Comparison of ENCODE assay signal across 8 cellular contexts in the genomic region with DNA sequence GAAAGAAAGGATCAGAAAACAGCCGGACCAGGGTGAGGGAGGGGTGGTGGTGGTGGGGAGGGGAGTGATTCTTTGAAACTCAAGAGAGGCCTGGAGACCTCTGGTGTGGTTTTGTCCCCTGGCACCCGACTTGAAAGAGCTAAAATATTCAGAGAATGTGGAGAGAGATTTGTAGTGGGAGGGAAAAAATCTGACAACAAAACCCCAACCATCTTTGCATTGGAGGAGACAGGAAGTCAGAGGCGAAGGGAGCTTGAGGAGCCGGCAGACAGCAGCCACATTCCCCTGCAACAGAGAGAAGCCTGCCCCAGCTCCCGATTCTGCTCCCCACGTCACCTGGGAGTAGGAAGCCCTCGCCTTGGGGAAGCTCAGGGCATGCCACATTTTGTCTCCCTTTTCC.
DNase-seq lines count a peak whose midpoint lies in the region; ATAC-seq and TF ChIP-seq lines count a peak whose summit lies in the region.

No MANE protein-coding gene starts in this region.

- H2AFZ ChIP-seq in H9 (ENCODE audit: low read length): no peak overlapping the region

- H2BK20ac ChIP-seq in H9 (ENCODE audit: low read depth, low read length, poor library complexity, severe bottlenecking): no peak overlapping the region

- H3K79me1 ChIP-seq in H9 (ENCODE audit: insufficient read depth, low read depth, low read length, poor library complexity, severe bottlenecking) (no peaks in the 10 kb centered on the region), mesendoderm (ENCODE audit: low read length) (peaks cover 3% of the 10 kb centered on the region)

- no peaks in the 10 kb centered on the region for H3K36me3 ChIP-seq in mesendoderm (ENCODE audit: control insufficient read depth, insufficient read depth, low read length)

- H2BK120ac ChIP-seq in H9 (ENCODE audit: low read depth, low read length, poor library complexity, severe bottlenecking): no peak overlapping the region
- peak overlapping the region; percentile 32 for H2BK120ac ChIP-seq in mesendoderm (ENCODE audit: low read depth, low read length)

- no peaks in the 10 kb centered on the region for H3K36me3 Mint-ChIP-seq in H9 (ENCODE audit: insufficient read depth in 1 of 3, low read depth in 3 of 3)

- no peak for TF ChIP-seq CTCF in H9 (conservative IDR thresholded peaks at IDR 0.05)

- no peak overlapping the region for H2BK12ac ChIP-seq in H9 (ENCODE audit: insufficient read length, low read depth, low read length)

- H2BK15ac ChIP-seq in H9 (ENCODE audit: low read depth, low read length) (no peak overlapping the region), mesendoderm (replicated peaks; ENCODE audit: low read depth) (no peak overlapping the region)

- H2AK5ac ChIP-seq in H9 (ENCODE audit: insufficient read length, low read length): no peak overlapping the region
- no peak overlapping the region for H2AK5ac ChIP-seq in mesendoderm (ENCODE audit: low read length)

- no peak overlapping the region for H3K4me2 ChIP-seq in H9 (ENCODE audit: insufficient read depth, insufficient read length, low read length)
- H3K4me2 ChIP-seq in mesendoderm (ENCODE audit: low read length): no peak overlapping the region

- WGBS in H9 (ENCODE audit: extremely low coverage, insufficient read length, low lambda C conversion rate): no CpG with 5 or more reads among the region's 7 CpGs
- WGBS in mesendoderm (ENCODE audit: extremely low coverage, insufficient coverage, low lambda C conversion rate): no CpG with 5 or more reads among the region's 7 CpGs

- no peak overlapping the region for H3K56ac ChIP-seq in H9 (ENCODE audit: insufficient read length, low read depth, low read length)
- H3K56ac ChIP-seq in mesendoderm (ENCODE audit: low read length): peak overlapping the region; percentile 84

- H3K14ac ChIP-seq in H9 (ENCODE audit: insufficient read depth, low read length): no peak overlapping the region; the same call in 1 of the 2 replicates

- no peak overlapping the region for H3K4me3 ChIP-seq in mesendoderm (ENCODE audit: low read length)

- peaks cover 0 to 3% of the 10 kb centered on the region in 2 experiments; a peak in 1 of 5 replicates for H3K9me3 Mint-ChIP-seq in H9

- DNase-seq in AG08396 (ENCODE audit: low spot score): peak; percentile 38
- peak; percentile 77 for DNase-seq in H9
- peak; percentile 98 for DNase-seq in mesendoderm
- no peak for DNase-seq in stimulated activated CD4-positive, alpha-beta T cell treated with anti-CD3 and anti-CD28 coated beads, Interleukin-2, amount 100 ng/mL, for 24 hours
- no peak for DNase-seq in middle frontal gyrus (ENCODE audit: extremely low spot score, low spot score)

- no peak for ATAC-seq in GM21619 (IDR thresholded peaks at IDR 0.05; ENCODE audit: unreplicated experiment)
- no peak for ATAC-seq in HG03442 (IDR thresholded peaks at IDR 0.05; ENCODE audit: unreplicated experiment)

- H3K79me2 ChIP-seq in H9 (ENCODE audit: insufficient read depth, low read length) (no peaks in the 10 kb centered on the region), mesendoderm (ENCODE audit: control insufficient read depth, insufficient read depth, low read length) (no peaks in the 10 kb centered on the region)

- H3K27ac Mint-ChIP-seq in H9: peak overlapping the region; percentile 83 to 92 (median 88); a peak in 6 of 7 replicates

- H3K9me3 ChIP-seq in H9 (ENCODE audit: control insufficient read depth, low read depth, low read length): no peaks in the 10 kb centered on the region

- H4K91ac ChIP-seq in H9 (ENCODE audit: insufficient read length, low read depth, low read length): no peak overlapping the region

- H3K9ac ChIP-seq in H9 (ENCODE audit: extremely low read depth, insufficient read length, low read length) (no peak overlapping the region), mesendoderm (ENCODE audit: low read length) (peak overlapping the region; percentile 28)

- no peak overlapping the region for H4K5ac ChIP-seq in H9 (ENCODE audit: insufficient read length, low read depth, low read length)
- no peak overlapping the region for H4K5ac ChIP-seq in mesendoderm (ENCODE audit: low read length)

- H3K4me3 Mint-ChIP-seq in H9: peak overlapping the region; percentile 29 to 59; a peak in 2 of 5 replicates

- H3K27me3 ChIP-seq in H9 (ENCODE audit: insufficient read depth, low read length) (no peaks in the 10 kb centered on the region), mesendoderm (ENCODE audit: insufficient read depth, low read length, poor library complexity) (no peaks in the 10 kb centered on the region)

- H3K4me1 ChIP-seq in H9 (ENCODE audit: insufficient read depth, low read length) (peaks cover 16% of the 10 kb centered on the region; the same call in 1 of the 2 replicates), mesendoderm (ENCODE audit: control insufficient read depth, low read depth, low read length) (peaks cover 17% of the 10 kb centered on the region)

- H3K18ac ChIP-seq in H9 (ENCODE audit: insufficient read length, low read depth, low read length) (peak overlapping the region; percentile 55), mesendoderm (ENCODE audit: low read length) (peak overlapping the region; percentile 72)

- H3K27me3 Mint-ChIP-seq in H9 (ENCODE audit: low read depth): peaks cover 2% of the 10 kb centered on the region

- no peak overlapping the region for H3T11ph ChIP-seq in H9 (ENCODE audit: low read length)

- no peaks in the 10 kb centered on the region for H4K20me1 ChIP-seq in H9 (ENCODE audit: control insufficient read depth, insufficient read depth, insufficient read length)

- peaks cover 62 to 72% of the 10 kb centered on the region in 2 experiments for H3K4me1 Mint-ChIP-seq in H9

- H3K4ac ChIP-seq in H9 (ENCODE audit: low read depth, low read length) (no peak overlapping the region), mesendoderm (ENCODE audit: low read depth, low read length) (peak overlapping the region; percentile 19)

- no peak overlapping the region for H2BK5ac ChIP-seq in H9 (ENCODE audit: insufficient read length, low read length)
- peak overlapping the region; percentile 76 for H2BK5ac ChIP-seq in mesendoderm (ENCODE audit: low read length)

- H3K23ac ChIP-seq in H9 (ENCODE audit: insufficient read length, low read depth, low read length) (no peak overlapping the region), mesendoderm (ENCODE audit: low read length) (no peak overlapping the region)

- no peak overlapping the region for H4K8ac ChIP-seq in H9 (replicated peaks; ENCODE audit: insufficient read length, low read depth, low read length)
- no peak overlapping the region for H4K8ac ChIP-seq in mesendoderm (ENCODE audit: low read depth, low read length)

- H3K27ac ChIP-seq in H9 (ENCODE audit: insufficient read length, low read depth, low read length) (peak overlapping the region; percentile 10), angular gyrus (ENCODE audit: low read depth, low read length) (peak overlapping the region; percentile 83), mesendoderm (ENCODE audit: low read depth, low read length) (peak overlapping the region; percentile 85)

- no peaks in the 10 kb centered on the region for H3K23me2 ChIP-seq in H9 (ENCODE audit: insufficient read length, low read depth, low read length, poor library complexity, severe bottlenecking)

Comparison
In these comparisons a context has a peak if more than half of its experiments do, and no peak if none do; other contexts are left out.
1. DNase-seq: peak in AG08396 (single experiment), H9 (single experiment) and mesendoderm (single experiment); none in stimulated activated CD4-positive, alpha-beta T cell treated with anti-CD3 and anti-CD28 coated beads, Interleukin-2, amount 100 ng/mL, for 24 hours (0 of 2) and middle frontal gyrus (single experiment).
2. H3K27ac ChIP-seq: peak in every context shown above with its lines; median percentile 85 in mesendoderm; 83 in angular gyrus; 10 in H9.